8 cellular contexts compared by ENCODE assay signal in the genomic region with DNA sequence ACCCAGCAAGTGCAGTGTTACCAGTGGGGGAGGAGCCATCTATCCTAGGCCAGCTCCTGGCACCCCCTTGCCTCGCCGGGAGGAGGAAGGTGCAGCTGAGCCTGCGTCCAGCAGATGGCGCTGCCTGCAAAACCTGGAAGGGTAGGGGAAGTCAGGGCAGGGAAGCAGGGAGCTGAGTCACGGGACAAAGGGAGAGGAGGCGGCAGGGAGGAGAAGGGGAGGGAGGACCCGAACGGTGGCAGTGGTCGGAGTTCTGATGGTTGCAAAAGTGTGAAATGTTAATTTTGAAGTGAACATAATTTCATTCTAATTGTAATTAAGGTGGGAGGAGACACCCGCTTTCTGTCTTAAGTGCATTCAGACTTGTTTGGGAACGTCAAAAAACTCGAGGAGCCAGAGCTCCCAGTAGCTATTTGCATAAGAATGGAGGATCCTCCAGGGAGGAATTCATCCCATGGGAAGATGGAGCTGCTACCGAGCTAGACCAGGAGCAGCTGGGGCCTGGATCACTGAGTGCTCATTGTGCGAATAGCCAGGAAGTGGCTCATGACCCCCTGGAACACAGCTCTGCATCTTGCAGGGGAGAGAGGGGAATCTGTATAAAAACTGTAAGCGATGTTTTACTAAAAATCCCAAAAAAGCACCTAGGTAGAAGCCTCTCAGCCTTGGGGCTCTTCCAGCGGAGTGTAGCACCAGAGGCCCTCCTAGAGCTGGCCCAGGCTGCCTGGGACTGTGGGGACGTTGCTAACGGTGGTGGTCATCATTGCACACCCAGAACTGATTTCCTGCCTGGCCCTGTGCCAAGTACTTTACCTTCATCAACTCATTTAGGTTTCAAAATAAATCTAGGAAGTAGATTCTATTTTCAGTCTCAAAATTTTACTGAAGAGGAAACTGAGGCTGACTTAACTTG. TPM values are rescaled to one million over a fixed set of nuclear protein-coding genes. Genes with fewer than 3 reads are reported as not detected.
DNase-seq lines count a peak whose midpoint lies in the region; ATAC-seq, FAIRE-seq and TF ChIP-seq lines count a peak whose summit lies in the region.

No MANE protein-coding gene starts in this region.

- H3K36me3 ChIP-seq in kidney (ENCODE audit: control insufficient read depth in 1 of 2, insufficient read depth in 2 of 2, low read length in 2 of 2): no peaks in the 10 kb centered on the region

- peaks cover 2 to 6% of the 10 kb centered on the region in 2 donors for H3K4me1 ChIP-seq in kidney (ENCODE audit: control insufficient read depth in 1 of 2, insufficient read depth in 1 of 2, low read depth in 1 of 2, low read length in 2 of 2)

- CTCF ChIA-PET in activated CD4-positive, alpha-beta T cell treated with anti-CD3 and anti-CD28 coated beads for 36 hours (lab: Charles Lee): interaction anchor here (0.5 to 4.2 kb wide), 66 partner anchors 10 to 1273 kb away, joined by 3 to 41 read pairs (median 4); partner anchors contain the start of genes EMP1 and FAM234B

- DNase-seq in AG09309 (ENCODE audit: low read depth): peak; percentile 66
- peak; percentile 94 to 95 for DNase-seq in NCI-H446 (lab: John Stamatoyannopoulos, UW)
- DNase-seq in activated CD4-positive, alpha-beta T cell treated with anti-CD3 and anti-CD28 coated beads for 36 hours: peak; percentile 92
- peak; percentile 95 for DNase-seq in chondrocyte (ENCODE audit: low spot score)
- peak; percentile 96 for DNase-seq in kidney
- peak; percentile 72 to 83 for DNase-seq in stimulated activated CD4-positive, alpha-beta T cell treated with anti-CD3 and anti-CD28 coated beads, Interleukin-15, amount 100 ng/mL, for 48 hours (ENCODE audit: low read depth in 2 of 2)

- FAIRE-seq in kidney (lab: Jason Lieb, UNC): peak; percentile 87

- peaks cover 3% of the 10 kb centered on the region for H3K4me1 Mint-ChIP-seq in activated CD4-positive, alpha-beta T cell treated with anti-CD3 and anti-CD28 coated beads for 36 hours
- peaks cover 7% of the 10 kb centered on the region for H3K4me1 Mint-ChIP-seq in chondrocyte (ENCODE audit: low read depth)

- H3K27ac Mint-ChIP-seq in activated CD4-positive, alpha-beta T cell treated with anti-CD3 and anti-CD28 coated beads for 36 hours: no peak overlapping the region
- peak overlapping the region; percentile 53 for H3K27ac Mint-ChIP-seq in chondrocyte (ENCODE audit: unreplicated experiment)

- intact Hi-C loops in activated CD4-positive, alpha-beta T cell treated with anti-CD3 and anti-CD28 coated beads for 36 hours (cut with DNase I, micrococcal nuclease): loop anchor here (1.0 to 2.0 kb wide), 4 partner anchors 279 to 911 kb away; no protein-coding TSS in a partner anchor
- intact Hi-C loops in kidney (cut with DNase I): no loop called here

- no peak overlapping the region for H3K27ac ChIP-seq in kidney (ENCODE audit: low read depth in 2 of 2, low read length in 2 of 2)

- H3K9ac ChIP-seq in kidney (ENCODE audit: low read length in 2 of 2): peak overlapping the region in 1 of 2 donors; percentile 13

- no peaks in the 10 kb centered on the region for H3K9me3 ChIP-seq in kidney (ENCODE audit: control insufficient read depth in 1 of 2, low read length in 2 of 2)

- no peaks in the 10 kb centered on the region for H3K9me3 Mint-ChIP-seq in activated CD4-positive, alpha-beta T cell treated with anti-CD3 and anti-CD28 coated beads for 36 hours (ENCODE audit: low read depth)
- no peaks in the 10 kb centered on the region for H3K9me3 Mint-ChIP-seq in chondrocyte (ENCODE audit: low read depth)

- peaks cover 2% of the 10 kb centered on the region for H3K27me3 Mint-ChIP-seq in activated CD4-positive, alpha-beta T cell treated with anti-CD3 and anti-CD28 coated beads for 36 hours
- no peaks in the 10 kb centered on the region for H3K27me3 Mint-ChIP-seq in chondrocyte (ENCODE audit: low read depth)

- no peaks in the 10 kb centered on the region for H3K36me3 Mint-ChIP-seq in activated CD4-positive, alpha-beta T cell treated with anti-CD3 and anti-CD28 coated beads for 36 hours (ENCODE audit: low read depth)
- no peaks in the 10 kb centered on the region for H3K36me3 Mint-ChIP-seq in chondrocyte (ENCODE audit: low read depth)

- peak overlapping the region; percentile 24 for H3K4me3 ChIP-seq in AG09309 (ENCODE audit: control insufficient read depth, low read depth, low read length)
- H3K4me3 ChIP-seq in kidney (ENCODE audit: low read length in 2 of 2): peak overlapping the region; percentile 53 to 59

- H3K4me3 Mint-ChIP-seq in activated CD4-positive, alpha-beta T cell treated with anti-CD3 and anti-CD28 coated beads for 36 hours: no peak overlapping the region
- H3K4me3 Mint-ChIP-seq in chondrocyte (ENCODE audit: unreplicated experiment): peak overlapping the region; percentile 79

- peak; percentile 97 for ATAC-seq in GM18907 (IDR thresholded peaks at IDR 0.05; ENCODE audit: unreplicated experiment)
- ATAC-seq in HG03280 (IDR thresholded peaks at IDR 0.05; ENCODE audit: unreplicated experiment): peak; percentile 98
- ATAC-seq in activated CD4-positive, alpha-beta T cell treated with anti-CD3 and anti-CD28 coated beads for 36 hours: peak; percentile 100

- POLR2A ChIA-PET in activated CD4-positive, alpha-beta T cell treated with anti-CD3 and anti-CD28 coated beads for 36 hours (lab: Charles Lee): interaction anchor here (0.5 kb wide), 1 partner anchor 183 kb away, joined by 3 read pairs; no protein-coding TSS in a partner anchor

- TF ChIP-seq CTCF in AG09309 (IDR thresholded peaks at IDR 0.05; ENCODE audit: control insufficient read depth, insufficient read depth, low read depth, low read length, missing control alignments) (peak; percentile 99), chondrocyte (IDR thresholded peaks at IDR 0.05) (peak; percentile 99), kidney (IDR thresholded peaks at IDR 0.05; ENCODE audit: borderline replicate concordance, extremely low read depth, insufficient read depth) (peak; percentile 97)

RNA-seq across cellular contexts. Expression of gene EMP1, which starts 59.5 kb away (rescaled TPM):
- total RNA-seq in activated CD4-positive, alpha-beta T cell treated with anti-CD3 and anti-CD28 coated beads for 36 hours: 10 to 100 TPM; 12.9 to 16.6 TPM
- total RNA-seq in chondrocyte (30.7 to 58.3 TPM (median 35.7 TPM) in 3 replicates), kidney (431 TPM)
- polyA plus RNA-seq in kidney (ENCODE audit: insufficient read depth, low read depth, low replicate concordance): 45.1 TPM
